12 cellular contexts compared by ENCODE assay signal in the genomic region with DNA sequence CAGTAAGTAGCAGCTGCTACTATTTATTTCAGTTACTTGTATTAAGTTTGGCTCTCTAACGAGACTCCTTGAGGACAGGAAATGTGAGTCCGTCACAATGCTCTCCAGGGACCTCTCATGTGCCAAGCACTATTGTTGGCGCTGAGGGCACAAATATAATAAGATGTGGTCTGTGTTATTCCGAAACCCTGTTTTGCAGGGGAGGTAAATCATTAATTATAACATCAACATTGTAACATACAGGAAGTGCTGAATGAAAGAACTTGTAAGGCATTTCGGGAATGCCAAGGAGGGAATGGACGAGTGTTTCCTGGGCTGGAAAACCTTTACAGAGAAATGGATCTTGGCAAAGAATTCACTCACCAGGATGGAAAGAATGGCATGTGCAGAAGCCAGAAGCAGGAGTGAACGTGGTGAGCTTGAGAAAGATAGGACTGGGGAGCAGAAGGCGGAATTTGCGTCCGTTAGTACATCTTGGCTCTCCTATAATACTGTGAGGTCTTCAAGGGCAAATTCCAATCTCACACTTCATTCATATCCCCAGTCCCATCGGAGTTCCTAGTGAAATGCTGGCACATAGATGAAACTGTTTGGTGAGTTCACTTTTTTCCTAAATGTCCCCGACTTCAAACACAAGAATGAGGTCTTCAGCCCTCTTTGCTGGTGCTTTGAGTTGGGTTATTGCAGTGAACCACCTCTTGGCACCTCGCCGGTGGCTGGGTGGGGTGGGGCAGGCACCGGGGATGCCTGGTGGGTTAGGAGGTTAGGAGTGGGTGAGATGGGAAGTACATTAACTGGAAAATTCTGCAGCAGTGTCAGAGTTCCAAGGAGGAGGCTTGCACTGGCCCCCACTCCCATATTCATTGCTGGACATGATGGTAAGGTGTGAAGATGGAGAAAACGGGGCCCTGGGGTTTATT. TPM values are rescaled to one million over a fixed set of nuclear protein-coding genes. Genes with fewer than 3 reads are reported as not detected.
A peak's percentile ranks its signal among the peaks of the same experiment; 100 is the strongest.
DNase-seq lines count a peak whose midpoint lies in the region; ATAC-seq and TF ChIP-seq lines count a peak whose summit lies in the region.
"Had no signal": no experiment of that assay in that cellular context is flagged by ENCODE, and none has a peak within 500 bp of the region (broad histone marks: within the 10 kb centered on the region; RNA-seq: fewer than 3 reads in every experiment).

No MANE protein-coding gene starts in this region.

- H3K4me1 ChIP-seq in ACC112 (ENCODE audit: control insufficient read depth, insufficient read depth, low read length, unreplicated experiment) (peaks cover 16% of the 10 kb centered on the region), colonic mucosa (no peaks in the 10 kb centered on the region), lung (ENCODE audit: control insufficient read depth in 2 of 2, insufficient read depth in 2 of 2, low read length in 2 of 2) (peaks cover 10 to 17% of the 10 kb centered on the region in 2 donors), foreskin keratinocyte (no peaks in the 10 kb centered on the region), breast epithelium (peaks cover 0 to 12% of the 10 kb centered on the region in 2 donors)

- intact Hi-C loops in colonic mucosa (cut with DNase I) (no loop called here), breast epithelium (cut with DNase I; ENCODE audit: low total_unique reads) (no loop called here)

- TF ChIP-seq POLR2A in breast epithelium (IDR thresholded peaks at IDR 0.05), result no peak

- ATAC-seq in HG03354 (IDR thresholded peaks at IDR 0.05; ENCODE audit: poor library complexity, severe bottlenecking, unreplicated experiment) (peak; percentile 51), lung (ENCODE audit: insufficient read depth, low FRiP score) (peak; percentile 41), foreskin keratinocyte (no peak), GM21390 (IDR thresholded peaks at IDR 0.05; ENCODE audit: unreplicated experiment) (no peak)

- DNase-seq in colonic mucosa (peak; percentile 57), lung (ENCODE audit: low spot score) (peak; percentile 71), SW480 (ENCODE audit: low spot score) (no peak), foreskin keratinocyte (no peak), breast epithelium (ENCODE audit: low spot score in 2 of 2) (no peak)
- DNase-seq: activated T-cell treated with anti-CD3 and anti-CD28 coated beads, Interleukin-2, amount 50 U/mL, for 1 hour; DMS 273 treated with DMSO at 0.1 percent for 48 hours; erythroblast; T-helper 2 cell had no signal

- no peak overlapping the region for H2AFZ ChIP-seq in ACC112 (ENCODE audit: low read length, unreplicated experiment)

- no peaks in the 10 kb centered on the region for H3K79me2 ChIP-seq in ACC112 (ENCODE audit: control insufficient read depth, insufficient read depth, low read length, unreplicated experiment)

- peak overlapping the region; percentile 47 for H3K27ac ChIP-seq in ACC112 (ENCODE audit: low read depth, low read length)
- H3K27ac ChIP-seq in colonic mucosa, result peak overlapping the region; percentile 2
- H3K27ac ChIP-seq in lung (ENCODE audit: low read depth in 1 of 2, low read length in 1 of 2), result peak overlapping the region in 1 of 2 donors; percentile 90
- no peak overlapping the region for H3K27ac ChIP-seq in foreskin keratinocyte
- peak overlapping the region in 1 of 2 donors; percentile 41 for H3K27ac ChIP-seq in breast epithelium

- H3K27me3 ChIP-seq in ACC112 (ENCODE audit: insufficient read depth, low read length) (no peaks in the 10 kb centered on the region), colonic mucosa (no peaks in the 10 kb centered on the region), lung (ENCODE audit: control insufficient read depth, insufficient read depth) (no peaks in the 10 kb centered on the region), foreskin keratinocyte (no peaks in the 10 kb centered on the region), breast epithelium (no peaks in the 10 kb centered on the region)

- 35 to 62% methylated on average over 16 of the region's 16 CpGs for WGBS in lung, 2 donors

- no peak overlapping the region for H3K9ac ChIP-seq in colonic mucosa (ENCODE audit: low read depth in 2 of 2, low read length in 2 of 2)

- H3K36me3 ChIP-seq in ACC112 (ENCODE audit: insufficient read depth, low read length), result peaks cover 21% of the 10 kb centered on the region
- H3K36me3 ChIP-seq in colonic mucosa, result no peaks in the 10 kb centered on the region
- peaks cover 0 to 5% of the 10 kb centered on the region in 2 donors for H3K36me3 ChIP-seq in lung (ENCODE audit: control insufficient read depth in 2 of 2, insufficient read depth in 2 of 2, low read length in 2 of 2)
- H3K36me3 ChIP-seq in breast epithelium, result no peaks in the 10 kb centered on the region

- TF ChIP-seq CTCF in colonic mucosa (IDR thresholded peaks at IDR 0.05) (no peak), lung (IDR thresholded peaks at IDR 0.05; ENCODE audit: control extremely low read depth, extremely low read depth) (no peak), foreskin keratinocyte (conservative IDR thresholded peaks at IDR 0.05) (no peak), breast epithelium (IDR thresholded peaks at IDR 0.05) (no peak)

- H3K9me3 ChIP-seq in colonic mucosa (no peaks in the 10 kb centered on the region), lung (ENCODE audit: control insufficient read depth in 2 of 2, insufficient read depth in 1 of 2, low read length in 1 of 2) (no peaks in the 10 kb centered on the region), breast epithelium (no peaks in the 10 kb centered on the region)

- H3K4me3 ChIP-seq in ACC112 (ENCODE audit: low read depth, low read length), result peak overlapping the region; percentile 37; the same call in 1 of the 2 replicates
- H3K4me3 ChIP-seq in colonic mucosa, result no peak overlapping the region
- no peak overlapping the region for H3K4me3 ChIP-seq in lung
- H3K4me3 ChIP-seq in breast epithelium, result no peak overlapping the region

RNA-seq across cellular contexts. Expression of gene TAC4, which starts 11.5 kb away (rescaled TPM):
- not detected for total RNA-seq in colonic mucosa
- total RNA-seq in lung, result not detected
- polyA plus RNA-seq in lung, result not detected
- total RNA-seq in foreskin keratinocyte, result not detected in 2 replicates
- polyA plus RNA-seq in foreskin keratinocyte, result not detected in 2 replicates
- total RNA-seq in breast epithelium, result not detected

RNA-seq across cellular contexts. Expression of gene KAT7, which starts 47.9 kb away (rescaled TPM):
- total RNA-seq in colonic mucosa (10 to 100 TPM; 39.4 to 42.5 TPM), lung (10 to 100 TPM; 59.0 to 87.5 TPM), foreskin keratinocyte (28.6 and 30.4 TPM in 2 replicates), breast epithelium (10 to 100 TPM; 37.6 to 57.4 (median 47.2) TPM)
- polyA plus RNA-seq in lung (10 to 100 TPM in 1 of 2 donors, 1 to 10 TPM in 1; 8.7 to 12.4 TPM), foreskin keratinocyte (10.3 and 13.2 TPM in 2 replicates)

Comparison
In these comparisons a context has a peak if more than half of its experiments do, and no peak if none do; other contexts are left out.
1. ATAC-seq: peak in HG03354 (single experiment) and lung (single experiment); none in foreskin keratinocyte (single experiment) and GM21390 (single experiment).
2. DNase-seq: peak in colonic mucosa (single experiment) and lung (single experiment); none in SW480 (single experiment), foreskin keratinocyte (0 of 2) and breast epithelium (0 of 2).